Comparison of ENCODE assay signal across 20 cellular contexts in the genomic region with DNA sequence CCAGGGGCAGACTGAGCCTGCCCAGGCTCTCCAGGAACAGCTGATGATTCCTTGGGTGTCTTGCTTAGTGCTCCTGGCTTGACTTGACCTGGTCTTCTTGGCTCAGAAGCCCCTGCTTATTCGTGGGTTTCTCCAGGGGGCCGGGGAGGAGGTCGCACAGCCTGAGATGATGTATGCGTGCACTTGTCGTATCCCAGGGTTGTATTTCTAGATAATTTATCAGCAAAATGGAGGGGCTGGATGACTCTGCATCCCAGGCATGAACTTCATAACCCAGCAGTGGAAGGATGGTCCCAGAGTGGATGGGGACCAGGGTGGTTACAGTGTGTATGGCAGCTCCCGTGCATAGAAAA. TPM values are rescaled to one million over a fixed set of nuclear protein-coding genes. Genes with fewer than 3 reads are reported as not detected.
DNase-seq lines count a peak whose midpoint lies in the region; ATAC-seq and TF ChIP-seq lines count a peak whose summit lies in the region.
"Had no signal": no experiment of that assay in that cellular context is flagged by ENCODE, and none has a peak within 500 bp of the region (broad histone marks: within the 10 kb centered on the region; RNA-seq: fewer than 3 reads in every experiment).

No MANE protein-coding gene starts in this region.

- H3K9me3 ChIP-seq in mammary epithelial cell (replicated peaks; ENCODE audit: insufficient read depth, low read length) (no peaks in the 10 kb centered on the region), right lobe of liver (no peaks in the 10 kb centered on the region)
- H3K9me3 ChIP-seq: Caco-2, SJCRH30 had no signal

- H3K4me1 ChIP-seq in mammary epithelial cell (ENCODE audit: insufficient read depth, low read length) (peaks cover 19% of the 10 kb centered on the region), foreskin keratinocyte (peaks cover 3% of the 10 kb centered on the region), rectal smooth muscle tissue (ENCODE audit: control insufficient read depth, insufficient read depth, low read length) (no peaks in the 10 kb centered on the region), right lobe of liver (peaks cover 0 to 42% (median 12%) of the 10 kb centered on the region in 4 donors)
- H3K4me1 ChIP-seq: SJCRH30 had no signal

- dilution Hi-C loops in mammary epithelial cell (cut with HindIII; ENCODE audit: low sequenced_read_pairs), result no loop called here

- no peak overlapping the region for H3K4me3 Mint-ChIP-seq in MCF 10A (ENCODE audit: unreplicated experiment)
- H3K4me3 Mint-ChIP-seq: B cell had no signal

- DNase-seq in mammary epithelial cell (no peak), MCF 10A (ENCODE audit: unreplicated experiment) (no peak), foreskin keratinocyte (no peak), AG20443 (ENCODE audit: low spot score) (no peak), substantia nigra (lab: John Stamatoyannopoulos, UW) (no peak), right lobe of liver (no peak), NCI-H1436 (lab: John Stamatoyannopoulos, UW) (no peak)
- DNase-seq: Caco-2, HCEC 1CT, NCI-H1105 treated with DMSO at 0.1 percent for 48 hours, NCI-H1694 treated with DMSO at 0.1 percent for 48 hours, NCI-H510A, NCI-H774, OCI-M1, RPMI8226, SJCRH30 had no signal

- in situ Hi-C loops in mammary epithelial cell (cut with MboI; ENCODE audit: low sequenced_read_pairs in 2 of 2), result loop anchor here in 1 of 2 donors (25.0 kb wide), 1 partner anchor 344 kb away; no protein-coding TSS in a partner anchor

- CTCF ChIA-PET in mammary epithelial cell (lab: Charles Lee; ENCODE audit: low non-redundant PET), result interaction anchor here (0.6 kb wide), 1 partner anchor 11 kb away, joined by 3 read pairs; no protein-coding TSS in a partner anchor
- CTCF ChIA-PET in MCF 10A (lab: Yijun Ruan, JAX), result interaction anchor here (0.5 to 3.6 kb wide), 3 partner anchors 12 to 857 kb away, joined by 4 to 34 read pairs (median 17); no protein-coding TSS in a partner anchor

- H3K27ac ChIP-seq in mammary epithelial cell (ENCODE audit: insufficient read depth, low read depth, low read length) (peak overlapping the region; percentile 89), foreskin keratinocyte (peak overlapping the region; percentile 77), rectal smooth muscle tissue (ENCODE audit: low read depth, low read length) (peak overlapping the region; percentile 5), substantia nigra (ENCODE audit: low read depth, low read length, poor library complexity, severe bottlenecking) (no peak overlapping the region), right lobe of liver (no peak overlapping the region)
- H3K27ac ChIP-seq: 22Rv1, SJCRH30 had no signal

- H3K9ac ChIP-seq in mammary epithelial cell (ENCODE audit: insufficient read depth, low read length), result peak overlapping the region; percentile 47
- H3K9ac ChIP-seq in rectal smooth muscle tissue (ENCODE audit: low read length), result no peak overlapping the region

- H4K20me1 ChIP-seq in mammary epithelial cell (ENCODE audit: insufficient read depth, low read length), result no peaks in the 10 kb centered on the region

- H3K27me3 Mint-ChIP-seq in MCF 10A (ENCODE audit: insufficient read depth, unreplicated experiment), result no peaks in the 10 kb centered on the region
- H3K27me3 Mint-ChIP-seq: B cell had no signal

- H3K36me3 Mint-ChIP-seq in MCF 10A (ENCODE audit: insufficient read depth, unreplicated experiment), result peaks cover 24% of the 10 kb centered on the region

- no peaks in the 10 kb centered on the region for H3K9me3 Mint-ChIP-seq in MCF 10A (ENCODE audit: unreplicated experiment)

- no peak for TF ChIP-seq POLR2A in right lobe of liver (IDR thresholded peaks at IDR 0.05)

- BruUV-seq in mammary epithelial cell (replicated peaks; lab: Mats Ljungman, UMichigan), result no TSS peak
- no TSS peak for BruUV-seq in MCF 10A (replicated peaks; lab: Mats Ljungman, UMichigan)

- H3K79me2 ChIP-seq in mammary epithelial cell (ENCODE audit: insufficient read depth, low read length), result no peaks in the 10 kb centered on the region

- H3K4me2 ChIP-seq in mammary epithelial cell (ENCODE audit: insufficient read depth, low read depth, low read length), result peak overlapping the region; percentile 83

- no peak overlapping the region for H3K27ac Mint-ChIP-seq in MCF 10A (ENCODE audit: low read depth, unreplicated experiment)
- H3K27ac Mint-ChIP-seq: B cell had no signal

- no peak for TF ChIP-seq CTCF in mammary epithelial cell (conservative IDR thresholded peaks at IDR 0.05 in 1 of 2, IDR thresholded peaks at IDR 0.05 in 1 of 2; ENCODE audit: extremely low read depth in 1 of 2, insufficient read depth in 1 of 2, low read depth in 1 of 2, low read length in 2 of 2)
- TF ChIP-seq CTCF in MCF 10A (IDR thresholded peaks at IDR 0.05; ENCODE audit: unreplicated experiment), result no peak
- TF ChIP-seq CTCF in foreskin keratinocyte (conservative IDR thresholded peaks at IDR 0.05), result no peak
- TF ChIP-seq CTCF in right lobe of liver (IDR thresholded peaks at IDR 0.05), result no peak

- WGBS in mammary epithelial cell (ENCODE audit: low coverage, missing lambda C conversion rate), result 87% methylated on average over 4 of the region's 6 CpGs
- 100% methylated on average over 3 of the region's 6 CpGs for WGBS in right lobe of liver (ENCODE audit: insufficient coverage, low coverage, low lambda C conversion rate, missing lambda C conversion rate)

- POLR2A ChIA-PET in MCF 10A (lab: Yijun Ruan, JAX), result interaction anchor here (1.0 to 3.1 kb wide), 6 partner anchors 8 to 156 kb away, joined by 3 to 19 read pairs (median 8); a partner anchor contains a TSS

- no peak for ATAC-seq in foreskin keratinocyte
- no peak for ATAC-seq in right lobe of liver

- no peaks in the 10 kb centered on the region for H3K4me1 Mint-ChIP-seq in MCF 10A (ENCODE audit: insufficient read depth, unreplicated experiment)

- H2AFZ ChIP-seq in mammary epithelial cell (ENCODE audit: low read depth, low read length), result no peak overlapping the region

- no peaks in the 10 kb centered on the region for H3K36me3 ChIP-seq in mammary epithelial cell (ENCODE audit: insufficient read depth, low read length)
- H3K36me3 ChIP-seq in rectal smooth muscle tissue (ENCODE audit: control insufficient read depth, insufficient read depth, low read length), result peaks cover 5% of the 10 kb centered on the region
- peaks cover 0 to 5% (median 0%) of the 10 kb centered on the region in 4 donors for H3K36me3 ChIP-seq in right lobe of liver
- H3K36me3 ChIP-seq: SJCRH30 had no signal

- no peak overlapping the region for H3K4me3 ChIP-seq in mammary epithelial cell (replicated peaks in 1 of 3; ENCODE audit: insufficient read depth in 1 of 3, low read depth in 2 of 3, low read length in 3 of 3)
- no peak overlapping the region for H3K4me3 ChIP-seq in rectal smooth muscle tissue (ENCODE audit: low read length)
- no peak overlapping the region for H3K4me3 ChIP-seq in right lobe of liver
- H3K4me3 ChIP-seq: K562, SJCRH30 had no signal

- H3K27me3 ChIP-seq in mammary epithelial cell (ENCODE audit: insufficient read depth, low read length) (no peaks in the 10 kb centered on the region), foreskin keratinocyte (no peaks in the 10 kb centered on the region), rectal smooth muscle tissue (ENCODE audit: control insufficient read depth, insufficient read depth, low read length) (no peaks in the 10 kb centered on the region), right lobe of liver (no peaks in the 10 kb centered on the region)
- H3K27me3 ChIP-seq: SJCRH30 had no signal

- intact Hi-C loops in mammary epithelial cell (cut with micrococcal nuclease), result no loop called here
- intact Hi-C loops in MCF 10A (cut with micrococcal nuclease), result no loop called here
- intact Hi-C loops in right lobe of liver (cut with DNase I), result no loop called here

RNA-seq across cellular contexts. Expression of a gene that starts 25.2 kb away (rescaled TPM):
- 10 to 100 TPM; 16.5 to 41.8 TPM for total RNA-seq in mammary epithelial cell
- 23.9 TPM for polyA plus RNA-seq in mammary epithelial cell
- polyA minus RNA-seq in mammary epithelial cell, result 33.9 TPM
- total RNA-seq in MCF 10A (2022), result 8.8 and 12.8 TPM in 2 replicates
- total RNA-seq in foreskin keratinocyte, result 26.1 and 31.8 TPM in 2 replicates
- polyA plus RNA-seq in foreskin keratinocyte, result 31.7 and 35.0 TPM in 2 replicates
- 10 to 100 TPM; 32.3 to 51.1 (median 45.7) TPM for total RNA-seq in right lobe of liver

Comparison
In these comparisons a context has a peak if more than half of its experiments do, and no peak if none do; other contexts are left out.
1. H3K27ac ChIP-seq: peak in mammary epithelial cell (single experiment), foreskin keratinocyte (single experiment) and rectal smooth muscle tissue (single experiment); none in substantia nigra (single experiment) and right lobe of liver (0 of 3).